28 cellular contexts compared by ENCODE assay signal in the genomic region with DNA sequence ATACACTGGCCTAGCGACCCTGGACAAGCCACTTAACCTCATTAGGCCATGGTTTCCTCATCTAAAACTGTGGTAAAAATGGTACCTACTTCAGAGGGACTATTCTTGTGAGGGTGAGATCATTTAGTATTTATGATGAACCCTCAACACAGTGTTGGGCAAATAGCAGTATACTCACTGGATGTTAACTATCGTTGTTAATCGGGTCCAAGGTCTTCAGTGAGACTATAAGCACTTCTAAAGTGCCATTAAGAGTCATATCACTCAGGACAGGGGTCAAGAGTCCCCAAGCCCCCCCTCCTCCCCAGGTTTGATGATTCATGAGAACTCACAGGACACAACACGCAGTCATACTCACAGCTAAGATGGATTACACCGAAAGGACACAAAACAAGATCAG. TPM values are rescaled to one million over a fixed set of nuclear protein-coding genes. Genes with fewer than 3 reads are reported as not detected.
DNase-seq lines count a peak whose midpoint lies in the region; ATAC-seq, FAIRE-seq and TF ChIP-seq lines count a peak whose summit lies in the region.
"Had no signal": no experiment of that assay in that cellular context is flagged by ENCODE, and none has a peak within 500 bp of the region (broad histone marks: within the 10 kb centered on the region; RNA-seq: fewer than 3 reads in every experiment).

No MANE protein-coding gene starts in this region.

- H3K9me3 ChIP-seq in duodenal mucosa (ENCODE audit: control insufficient read depth in 1 of 2, low read length in 2 of 2) (no peaks in the 10 kb centered on the region), gastrocnemius medialis (no peaks in the 10 kb centered on the region)
- H3K9me3 ChIP-seq: breast epithelium, heart right ventricle, stomach, tibial artery had no signal

- H3K4me1 Mint-ChIP-seq in activated CD8-positive, alpha-beta T cell treated with anti-CD3 and anti-CD28 coated beads, Interleukin-2, amount 10 ng/mL, durations not matched to agents 7 days and 5 days (ENCODE audit: low read depth), result peaks cover 27% of the 10 kb centered on the region
- peaks cover 13% of the 10 kb centered on the region for H3K4me1 Mint-ChIP-seq in activated CD8-positive, alpha-beta T cell treated with anti-CD3 and anti-CD28 coated beads for 36 hours (ENCODE audit: low read depth)
- peaks cover 10% of the 10 kb centered on the region for H3K4me1 Mint-ChIP-seq in progenitor cell of endocrine pancreas (ENCODE audit: low read depth)

- peaks cover 5 to 11% of the 10 kb centered on the region in 2 donors for H3K4me1 ChIP-seq in duodenal mucosa (ENCODE audit: control insufficient read depth in 1 of 2, insufficient read depth in 2 of 2, low read length in 2 of 2)
- peaks cover 10 to 16% of the 10 kb centered on the region in 2 donors for H3K4me1 ChIP-seq in gastrocnemius medialis
- H3K4me1 ChIP-seq: breast epithelium, stomach had no signal

- H3K9me3 Mint-ChIP-seq in activated CD8-positive, alpha-beta T cell treated with anti-CD3 and anti-CD28 coated beads, Interleukin-2, amount 10 ng/mL, durations not matched to agents 7 days and 5 days (ENCODE audit: insufficient read depth), result no peaks in the 10 kb centered on the region
- no peaks in the 10 kb centered on the region for H3K9me3 Mint-ChIP-seq in activated CD8-positive, alpha-beta T cell treated with anti-CD3 and anti-CD28 coated beads for 36 hours
- H3K9me3 Mint-ChIP-seq in progenitor cell of endocrine pancreas (ENCODE audit: low read depth), result no peaks in the 10 kb centered on the region
- H3K9me3 Mint-ChIP-seq: CD8-positive, alpha-beta memory T cell; endodermal cell had no signal

- TF ChIP-seq POLR2A in GM12891 (IDR thresholded peaks at IDR 0.05; ENCODE audit: low read depth, low read length) (no peak), gastrocnemius medialis (IDR thresholded peaks at IDR 0.05) (no peak)

- H3K36me3 ChIP-seq in duodenal mucosa (ENCODE audit: control insufficient read depth in 1 of 2, insufficient read depth in 2 of 2, low read length in 2 of 2) (peaks cover 4 to 24% of the 10 kb centered on the region in 2 donors), gastrocnemius medialis (peaks cover 0 to 44% of the 10 kb centered on the region in 2 donors)
- H3K36me3 ChIP-seq: breast epithelium had no signal

- no peak for DNase-seq in activated CD8-positive, alpha-beta T cell treated with anti-CD3 and anti-CD28 coated beads, Interleukin-2, amount 10 ng/mL, durations not matched to agents 7 days and 5 days
- no peak for DNase-seq in activated CD8-positive, alpha-beta T cell treated with anti-CD3 and anti-CD28 coated beads for 36 hours
- no peak for DNase-seq in GM12891 (ENCODE audit: insufficient read length, low spot score)
- no peak for DNase-seq in gastrocnemius medialis
- DNase-seq in progenitor cell of endocrine pancreas (ENCODE audit: low spot score, unreplicated experiment), result no peak
- no peak for DNase-seq in NCI-H82 treated with DMSO at 0.1 percent for 48 hours (lab: John Stamatoyannopoulos, UW; ENCODE audit: unreplicated experiment)
- no peak for DNase-seq in SW 1271 (lab: John Stamatoyannopoulos, UW)
- DNase-seq: activated naive CD4-positive, alpha-beta T cell treated with Interleukin-2 at 50 U/mL for 16 hours; activated T-cell treated with anti-CD3 and anti-CD28 coated beads, Interleukin-2, amount 50 U/mL, for 1 hour; amygdala; CD8-positive, alpha-beta memory T cell; DMS 273 treated with DMSO at 0.1 percent for 48 hours; endodermal cell; foreskin fibroblast; GOT3; heart right ventricle; left cardiac atrium; NCI-H510A treated with DMSO at 0.1 percent for 48 hours; occipital lobe; PC-9; SHP77 treated with DMSO at 0.1 percent for 48 hours; stomach; tibial artery had no signal

- in situ Hi-C loops in gastrocnemius medialis (cut with MboI; ENCODE audit: low sequenced_read_pairs in 4 of 4), result no loop called here

- no peak for TF ChIP-seq CTCF in activated CD8-positive, alpha-beta T cell treated with anti-CD3 and anti-CD28 coated beads for 36 hours (IDR thresholded peaks at IDR 0.05)
- TF ChIP-seq CTCF in gastrocnemius medialis (IDR thresholded peaks at IDR 0.05 in 4 of 5, conservative IDR thresholded peaks at IDR 0.05 in 1 of 5) (no peak), progenitor cell of endocrine pancreas (IDR thresholded peaks at IDR 0.05; ENCODE audit: unreplicated experiment) (no peak)

- intact Hi-C loops in activated CD8-positive, alpha-beta T cell treated with anti-CD3 and anti-CD28 coated beads for 36 hours (cut with micrococcal nuclease), result no loop called here
- intact Hi-C loops in gastrocnemius medialis (cut with DNase I; ENCODE audit: low total_unique reads), result no loop called here

- peak overlapping the region; percentile 30 for H3K27ac ChIP-seq in duodenal mucosa (ENCODE audit: low read depth, low read length)
- peak overlapping the region in 2 of 4 donors; percentile 22 to 60 for H3K27ac ChIP-seq in gastrocnemius medialis
- H3K27ac ChIP-seq: breast epithelium, heart right ventricle, PC-9, stomach, tibial artery had no signal

- H3K4me3 Mint-ChIP-seq in activated CD8-positive, alpha-beta T cell treated with anti-CD3 and anti-CD28 coated beads, Interleukin-2, amount 10 ng/mL, durations not matched to agents 7 days and 5 days, result no peak overlapping the region
- no peak overlapping the region for H3K4me3 Mint-ChIP-seq in activated CD8-positive, alpha-beta T cell treated with anti-CD3 and anti-CD28 coated beads for 36 hours
- no peak overlapping the region for H3K4me3 Mint-ChIP-seq in progenitor cell of endocrine pancreas (ENCODE audit: low read depth)
- H3K4me3 Mint-ChIP-seq: endodermal cell had no signal

- peaks cover 3% of the 10 kb centered on the region for H3K36me3 Mint-ChIP-seq in activated CD8-positive, alpha-beta T cell treated with anti-CD3 and anti-CD28 coated beads, Interleukin-2, amount 10 ng/mL, durations not matched to agents 7 days and 5 days (ENCODE audit: low read depth)
- no peaks in the 10 kb centered on the region for H3K36me3 Mint-ChIP-seq in activated CD8-positive, alpha-beta T cell treated with anti-CD3 and anti-CD28 coated beads for 36 hours (ENCODE audit: low read depth)
- H3K36me3 Mint-ChIP-seq in progenitor cell of endocrine pancreas (ENCODE audit: insufficient read depth), result peaks cover 20% of the 10 kb centered on the region

- POLR2A ChIA-PET in activated CD8-positive, alpha-beta T cell treated with anti-CD3 and anti-CD28 coated beads, Interleukin-2, amount 10 ng/mL, durations not matched to agents 7 days and 5 days (lab: Charles Lee), result no interaction called here
- POLR2A ChIA-PET in activated CD8-positive, alpha-beta T cell treated with anti-CD3 and anti-CD28 coated beads for 36 hours (lab: Charles Lee), result no interaction called here

- H3K4me3 ChIP-seq in duodenal mucosa (ENCODE audit: low read depth in 1 of 2, low read length in 2 of 2) (no peak overlapping the region), gastrocnemius medialis (no peak overlapping the region)
- H3K4me3 ChIP-seq: breast epithelium, heart right ventricle, PC-9, stomach, tibial artery had no signal

- peak; percentile 38 for FAIRE-seq in GM12891 (lab: Jason Lieb, UNC)
- FAIRE-seq: A204.1 had no signal

- ATAC-seq in activated CD8-positive, alpha-beta T cell treated with anti-CD3 and anti-CD28 coated beads, Interleukin-2, amount 10 ng/mL, durations not matched to agents 7 days and 5 days, result no peak
- no peak for ATAC-seq in activated CD8-positive, alpha-beta T cell treated with anti-CD3 and anti-CD28 coated beads for 36 hours
- ATAC-seq in gastrocnemius medialis, result peak; percentile 39 to 62

- H3K27me3 Mint-ChIP-seq in activated CD8-positive, alpha-beta T cell treated with anti-CD3 and anti-CD28 coated beads, Interleukin-2, amount 10 ng/mL, durations not matched to agents 7 days and 5 days (ENCODE audit: low read depth), result peaks cover 3% of the 10 kb centered on the region
- no peaks in the 10 kb centered on the region for H3K27me3 Mint-ChIP-seq in activated CD8-positive, alpha-beta T cell treated with anti-CD3 and anti-CD28 coated beads for 36 hours
- peaks cover 3% of the 10 kb centered on the region for H3K27me3 Mint-ChIP-seq in progenitor cell of endocrine pancreas
- H3K27me3 Mint-ChIP-seq: CD8-positive, alpha-beta memory T cell had no signal

- no peak overlapping the region for H3K9ac ChIP-seq in duodenal mucosa (ENCODE audit: low read depth in 1 of 2, low read length in 2 of 2)

- H3K27me3 ChIP-seq in duodenal mucosa (ENCODE audit: control insufficient read depth in 1 of 2, insufficient read depth in 2 of 2, low read length in 2 of 2), result no peaks in the 10 kb centered on the region
- no peaks in the 10 kb centered on the region for H3K27me3 ChIP-seq in gastrocnemius medialis
- H3K27me3 ChIP-seq: breast epithelium, heart right ventricle, stomach, tibial artery had no signal

- peak overlapping the region; percentile 56 for H3K27ac Mint-ChIP-seq in activated CD8-positive, alpha-beta T cell treated with anti-CD3 and anti-CD28 coated beads, Interleukin-2, amount 10 ng/mL, durations not matched to agents 7 days and 5 days
- no peak overlapping the region for H3K27ac Mint-ChIP-seq in activated CD8-positive, alpha-beta T cell treated with anti-CD3 and anti-CD28 coated beads for 36 hours
- H3K27ac Mint-ChIP-seq in progenitor cell of endocrine pancreas, result no peak overlapping the region
- H3K27ac Mint-ChIP-seq: endodermal cell had no signal

- CTCF ChIA-PET in activated CD8-positive, alpha-beta T cell treated with anti-CD3 and anti-CD28 coated beads, Interleukin-2, amount 10 ng/mL, durations not matched to agents 7 days and 5 days (lab: Charles Lee), result no interaction called here
- CTCF ChIA-PET in activated CD8-positive, alpha-beta T cell treated with anti-CD3 and anti-CD28 coated beads for 36 hours (lab: Charles Lee), result interaction anchor here (1.0 to 2.0 kb wide), 2 partner anchors 10 to 23 kb away, joined by 3 to 5 read pairs; no protein-coding TSS in a partner anchor

RNA-seq across cellular contexts. Expression of a gene that starts 11.0 kb away (rescaled TPM):
- total RNA-seq in activated CD8-positive, alpha-beta T cell treated with anti-CD3 and anti-CD28 coated beads, Interleukin-2, amount 10 ng/mL, durations not matched to agents 7 days and 5 days, result 1 to 10 TPM; 5.7 to 6.4 TPM
- 1 to 10 TPM; 3.2 to 4.4 TPM for total RNA-seq in activated CD8-positive, alpha-beta T cell treated with anti-CD3 and anti-CD28 coated beads for 36 hours
- polyA plus RNA-seq in GM12891 (2012; ENCODE audit: low read depth, missing spikeins), result 4.9 TPM
- total RNA-seq in gastrocnemius medialis (10 to 100 TPM; 10.6 to 22.7 (median 15.5) TPM), progenitor cell of endocrine pancreas (16.1 and 17.5 TPM in 2 replicates)

RNA-seq across cellular contexts. Expression of a gene that starts 13.5 kb away (rescaled TPM):
- 100 to 1,000 TPM; 137 to 139 TPM for total RNA-seq in activated CD8-positive, alpha-beta T cell treated with anti-CD3 and anti-CD28 coated beads, Interleukin-2, amount 10 ng/mL, durations not matched to agents 7 days and 5 days
- 10 to 100 TPM; 99.0 to 99.7 TPM for total RNA-seq in activated CD8-positive, alpha-beta T cell treated with anti-CD3 and anti-CD28 coated beads for 36 hours
- 90.7 TPM for polyA plus RNA-seq in GM12891 (2012; ENCODE audit: low read depth, missing spikeins)
- 1 to 10 TPM; 5.8 to 8.5 (median 6.9) TPM for total RNA-seq in gastrocnemius medialis
- total RNA-seq in progenitor cell of endocrine pancreas, result 35.6 and 38.1 TPM in 2 replicates

RNA-seq across cellular contexts. Expression of a gene that starts 27.3 kb away (rescaled TPM):
- total RNA-seq in activated CD8-positive, alpha-beta T cell treated with anti-CD3 and anti-CD28 coated beads, Interleukin-2, amount 10 ng/mL, durations not matched to agents 7 days and 5 days, result 10 to 100 TPM; 13.6 to 15.0 TPM
- 1 to 10 TPM; 5.4 to 6.2 TPM for total RNA-seq in activated CD8-positive, alpha-beta T cell treated with anti-CD3 and anti-CD28 coated beads for 36 hours
- 0.42 TPM for polyA plus RNA-seq in GM12891 (2012; ENCODE audit: low read depth, missing spikeins)
- total RNA-seq in gastrocnemius medialis (under 1 TPM in 1 of 4 donors, not detected in 3; 0.31 TPM), progenitor cell of endocrine pancreas (8.8 and 9.0 TPM in 2 replicates)
- total RNA-seq: skeletal muscle tissue, stomach had no signal

RNA-seq across cellular contexts. Expression of a gene that starts 40.4 kb away (rescaled TPM):
- total RNA-seq in activated CD8-positive, alpha-beta T cell treated with anti-CD3 and anti-CD28 coated beads, Interleukin-2, amount 10 ng/mL, durations not matched to agents 7 days and 5 days, result under 1 TPM; 0.68 to 0.82 TPM
- under 1 TPM in 1 of 2 experiments, not detected in 1; 0.29 TPM for total RNA-seq in activated CD8-positive, alpha-beta T cell treated with anti-CD3 and anti-CD28 coated beads for 36 hours
- polyA plus RNA-seq in GM12891 (2012; ENCODE audit: low read depth, missing spikeins), result not detected
- total RNA-seq in gastrocnemius medialis (not detected), progenitor cell of endocrine pancreas (0.58 TPM in 1 of 2 replicates, not detected in the other)
- total RNA-seq: breast epithelium, endodermal cell, esophagus mucosa, occipital lobe, PC-9, skeletal muscle tissue, stomach had no signal
- polyA plus RNA-seq: CD8-positive, alpha-beta memory T cell; heart right ventricle had no signal

Comparison
In these comparisons a context has a peak if more than half of its experiments do, and no peak if none do; other contexts are left out.
1. ATAC-seq: peak in gastrocnemius medialis (2 of 2); none in activated CD8-positive, alpha-beta T cell treated with anti-CD3 and anti-CD28 coated beads, Interleukin-2, amount 10 ng/mL, durations not matched to agents 7 days and 5 days (single experiment) and activated CD8-positive, alpha-beta T cell treated with anti-CD3 and anti-CD28 coated beads for 36 hours (single experiment).